In genomic region chr21:38805282-38806152, GRCh38 we compare ENCODE assay signal across 8 cellular contexts. TPM values are rescaled to one million over a fixed set of nuclear protein-coding genes. Genes with fewer than 3 reads are reported as not detected.
A peak's percentile ranks its signal among the peaks of the same experiment; 100 is the strongest.
DNase-seq lines count a peak whose midpoint lies in the region; ATAC-seq, FAIRE-seq and TF ChIP-seq lines count a peak whose summit lies in the region.

ETS2 (plus strand) TSS chr21:38805929; CDS start chr21:38810035, 4,106 bp downstream.

- H3K27me3 ChIP-seq in rectal smooth muscle tissue (ENCODE audit: control insufficient read depth, insufficient read depth, low read length), result no peaks in the 10 kb centered on the region
- H3K27me3 ChIP-seq in vagina, result no peaks in the 10 kb centered on the region

- peak; percentile 42; the same call in 1 of the 2 replicates for TF ChIP-seq POLR2A in GM12891 (IDR thresholded peaks at IDR 0.05; ENCODE audit: low read depth, low read length)
- peak in 1 of 2 donors; percentile 87 for TF ChIP-seq POLR2A in vagina (IDR thresholded peaks at IDR 0.05)

- peak within 1 kb of the TSS; percentile 66 for H3K9ac ChIP-seq in rectal smooth muscle tissue (ENCODE audit: low read length)

- peak; percentile 46 for ATAC-seq in HG02938 (IDR thresholded peaks at IDR 0.05; ENCODE audit: unreplicated experiment)

- intact Hi-C loops in vagina (cut with DNase I), result loop anchor here (2.0 to 10.0 kb wide), 3 partner anchors 71 to 331 kb away; no protein-coding TSS in a partner anchor

- H3K27ac ChIP-seq in rectal smooth muscle tissue (ENCODE audit: low read depth, low read length) (peak within 1 kb of the TSS; percentile 87), vagina (peak within 1 kb of the TSS; percentile 96)

- TF ChIP-seq CTCF in vagina (IDR thresholded peaks at IDR 0.05), result no peak

- H3K4me3 ChIP-seq in rectal smooth muscle tissue (ENCODE audit: low read length) (peak within 1 kb of the TSS; percentile 72), vagina (peak within 1 kb of the TSS; percentile 93 to 94)

- H3K9me3 ChIP-seq in vagina, result no peaks in the 10 kb centered on the region

- H3K36me3 ChIP-seq in rectal smooth muscle tissue (ENCODE audit: control insufficient read depth, insufficient read depth, low read length) (no peaks in the 10 kb centered on the region), vagina (peaks cover 0 to 12% of the 10 kb centered on the region in 2 donors)

- peak; percentile 72 for FAIRE-seq in GM12891 (lab: Jason Lieb, UNC)

- H3K4me1 ChIP-seq in rectal smooth muscle tissue (ENCODE audit: control insufficient read depth, insufficient read depth, low read length) (peaks cover 10% of the 10 kb centered on the region), vagina (peaks cover 36% of the 10 kb centered on the region)

- DNase-seq in GM12891 (ENCODE audit: insufficient read length, low spot score), result peak; percentile 81
- DNase-seq in NCI-H2081 (lab: John Stamatoyannopoulos, UW), result peak; percentile 90 to 91
- peak; percentile 77 for DNase-seq in T1000 (lab: John Stamatoyannopoulos, UW)
- DNase-seq in astrocyte of the hippocampus (ENCODE audit: low read depth, low spot score), result peak; percentile 94
- peak; percentile 86 for DNase-seq in hepatic stellate cell (ENCODE audit: low spot score)
- DNase-seq in vagina (ENCODE audit: extremely low spot score in 2 of 2), result peak in 1 of 2 donors; percentile 96

TF ChIP-seq in GM12891, 5 proteins besides CTCF, POLR2A, EP300 and RAD21:
- TF ChIP-seq TAF1 (IDR thresholded peaks at IDR 0.05; ENCODE audit: low read depth, low read length), result no peak
- TF ChIP-seq POU2F2 (IDR thresholded peaks at IDR 0.05; ENCODE audit: low read depth, low read length), result no peak
- no peak for TF ChIP-seq POLR2AphosphoS5 (IDR thresholded peaks at IDR 0.05; ENCODE audit: low read depth, low read length)

RNA-seq across cellular contexts. Expression of gene ETS2, which starts in this region (rescaled TPM):
- 2.0 TPM for polyA plus RNA-seq in GM12891 (2012; ENCODE audit: low read depth, missing spikeins)
- 134 TPM for total RNA-seq in vagina
